ENCODE assay signal across 12 cellular contexts in genomic region chr10:132787253-132788179, GRCh38. TPM values are rescaled to one million over a fixed set of nuclear protein-coding genes. Genes with fewer than 3 reads are reported as not detected.
DNase-seq lines count a peak whose midpoint lies in the region; ATAC-seq and TF ChIP-seq lines count a peak whose summit lies in the region.
"Had no signal": no experiment of that assay in that cellular context is flagged by ENCODE, and none has a peak within 500 bp of the region (broad histone marks: within the 10 kb centered on the region; RNA-seq: fewer than 3 reads in every experiment).

No MANE protein-coding gene starts in this region.

- H3K9me3 ChIP-seq in colonic mucosa (no peaks in the 10 kb centered on the region), lung (ENCODE audit: control insufficient read depth in 2 of 2, insufficient read depth in 1 of 2, low read length in 1 of 2) (peaks cover 0 to 5% of the 10 kb centered on the region in 2 donors)

- H3K27ac ChIP-seq in colonic mucosa = no peak overlapping the region
- H3K27ac ChIP-seq in lung (ENCODE audit: low read depth in 1 of 2, low read length in 1 of 2) = no peak overlapping the region
- H3K27ac ChIP-seq: C4-2B had no signal

- intact Hi-C loops in colonic mucosa (cut with DNase I) = loop anchor here (1.0 kb wide), 1 partner anchor 133 kb away; no protein-coding TSS in a partner anchor

- peak; percentile 54 for DNase-seq in stimulated activated CD4-positive, alpha-beta T cell treated with anti-CD3 and anti-CD28 coated beads, Interleukin-15, amount 100 ng/mL, for 24 hours
- DNase-seq in stimulated activated CD4-positive, alpha-beta T cell treated with anti-CD3 and anti-CD28 coated beads, Interleukin-2, amount 100 ng/mL, for 48 hours = no peak
- DNase-seq in colonic mucosa = no peak
- no peak for DNase-seq in lung (ENCODE audit: low spot score)
- no peak for DNase-seq in CD1c-positive myeloid dendritic cell (ENCODE audit: extremely low spot score)
- DNase-seq in NCI-H1048 (lab: John Stamatoyannopoulos, UW) = no peak
- DNase-seq in stimulated activated CD4-positive, alpha-beta T cell treated with anti-CD3 and anti-CD28 coated beads, Interleukin-4, amount 100 ng/mL, for 4 hours = no peak
- DNase-seq: effector CD4-positive, alpha-beta T cell; NCI-H187 treated with DMSO at 0.1 percent for 48 hours had no signal

- H3K9ac ChIP-seq in colonic mucosa (ENCODE audit: low read depth in 2 of 2, low read length in 2 of 2) = no peak overlapping the region

- H3K4me3 ChIP-seq in colonic mucosa = peak overlapping the region; percentile 9
- no peak overlapping the region for H3K4me3 ChIP-seq in lung

- TF ChIP-seq CTCF in colonic mucosa (IDR thresholded peaks at IDR 0.05) (no peak), lung (IDR thresholded peaks at IDR 0.05; ENCODE audit: control extremely low read depth, extremely low read depth) (no peak)

- 2 to 3% methylated on average over 84 to 110 of the region's 111 CpGs for WGBS in lung, 2 donors

- no peaks in the 10 kb centered on the region for H3K36me3 ChIP-seq in colonic mucosa
- peaks cover 0 to 5% of the 10 kb centered on the region in 2 donors for H3K36me3 ChIP-seq in lung (ENCODE audit: control insufficient read depth in 2 of 2, insufficient read depth in 2 of 2, low read length in 2 of 2)

- peak; percentile 12 for ATAC-seq in lung (ENCODE audit: insufficient read depth, low FRiP score)
- no peak for ATAC-seq in GM21515 (IDR thresholded peaks at IDR 0.05; ENCODE audit: unreplicated experiment)

- H3K27me3 ChIP-seq in colonic mucosa (peaks cover 63% of the 10 kb centered on the region), lung (ENCODE audit: control insufficient read depth, insufficient read depth) (peaks cover 52% of the 10 kb centered on the region)

- H3K4me1 ChIP-seq in colonic mucosa = peaks cover 12% of the 10 kb centered on the region
- H3K4me1 ChIP-seq in lung (ENCODE audit: control insufficient read depth in 2 of 2, insufficient read depth in 2 of 2, low read length in 2 of 2) = peaks cover 0 to 13% of the 10 kb centered on the region in 2 donors

RNA-seq across cellular contexts. Expression of gene NKX6-2, which starts 1.6 kb away (rescaled TPM):
- total RNA-seq in colonic mucosa = not detected
- not detected for total RNA-seq in lung
- polyA plus RNA-seq in lung = under 1 TPM; 0.06 to 0.11 TPM
- total RNA-seq: OCI-LY7 had no signal
